In the genomic region with DNA sequence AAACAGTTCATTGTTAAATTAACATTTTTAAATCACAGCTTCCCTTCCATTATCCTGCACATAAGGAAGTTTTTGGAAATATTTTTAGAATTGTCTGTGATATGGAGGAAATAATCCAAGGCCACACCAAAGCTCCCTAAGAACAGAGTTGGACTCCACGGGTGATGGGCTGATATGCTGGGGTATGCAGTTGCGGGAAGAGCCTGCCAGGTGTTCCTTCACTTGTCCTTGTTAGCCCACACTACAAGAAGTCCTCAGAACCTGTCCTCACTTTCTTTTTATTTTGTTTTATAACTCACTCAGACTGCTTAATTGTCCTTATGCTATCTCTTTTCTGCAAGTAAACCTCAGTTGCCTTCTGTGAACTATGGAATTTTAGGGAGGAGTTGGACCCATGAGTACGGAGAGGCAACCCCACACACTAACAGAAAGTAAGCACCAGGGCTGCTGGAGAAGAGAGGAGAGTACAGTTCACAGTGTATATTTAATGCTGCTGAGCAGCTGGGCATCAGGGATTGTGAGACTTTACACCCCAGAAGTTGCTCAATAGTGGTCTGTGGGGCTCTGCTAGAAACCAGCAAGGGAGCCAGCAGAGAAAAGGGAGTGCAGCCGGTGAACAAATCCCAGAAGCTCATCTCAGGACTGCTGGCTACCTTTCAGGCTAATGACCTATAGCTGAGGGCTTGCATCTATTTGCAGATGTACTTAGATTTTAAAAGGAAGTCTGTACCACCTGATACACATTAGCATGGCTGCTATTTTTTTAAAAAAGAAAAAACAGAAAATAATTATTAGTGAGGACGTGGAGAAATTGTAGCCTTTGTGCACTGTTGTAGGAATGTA, we compare ENCODE assay signal across 9 cellular contexts.
A peak's percentile ranks its signal among the peaks of the same experiment; 100 is the strongest.
DNase-seq lines count a peak whose midpoint lies in the region; ATAC-seq and TF ChIP-seq lines count a peak whose summit lies in the region.
"Had no signal": no experiment of that assay in that cellular context is flagged by ENCODE, and none has a peak within 500 bp of the region (broad histone marks: within the 10 kb centered on the region; RNA-seq: fewer than 3 reads in every experiment).

No MANE protein-coding gene starts in this region.

- no peaks in the 10 kb centered on the region for H3K36me3 Mint-ChIP-seq in activated T-helper 17 cell treated with anti-CD3 and anti-CD28 coated beads, Interleukin-2, amount 50 U/mL, for 72 hours (ENCODE audit: low read depth)

- peak overlapping the region; percentile 89 for H3K27ac ChIP-seq in osteoblast (ENCODE audit: low read depth, low read length)

- no peaks in the 10 kb centered on the region for H3K36me3 ChIP-seq in osteoblast (ENCODE audit: insufficient read depth, low read length)

- no peaks in the 10 kb centered on the region for H3K9me3 ChIP-seq in osteoblast (ENCODE audit: low read depth, low read length)

- peak; percentile 26 for DNase-seq in EL
- peak; percentile 79 for DNase-seq in NCI-H82 treated with DMSO at 0.1 percent for 48 hours (lab: John Stamatoyannopoulos, UW; ENCODE audit: unreplicated experiment)
- DNase-seq in epithelial cell of esophagus (ENCODE audit: low read depth): peak; percentile 17
- DNase-seq in osteoblast (ENCODE audit: insufficient read length, low spot score, missing footprints): peak; percentile 17
- DNase-seq in posterior vena cava (ENCODE audit: low spot score): no peak
- DNase-seq: activated CD4-positive, alpha-beta T cell treated with anti-CD3 and anti-CD28 coated beads for 1 hour had no signal

- no peaks in the 10 kb centered on the region for H4K20me1 ChIP-seq in osteoblast (ENCODE audit: insufficient read depth, low read length)

- TF ChIP-seq CTCF in epithelial cell of esophagus (IDR thresholded peaks at IDR 0.05; ENCODE audit: insufficient read depth, low read depth, low read length, missing control alignments) (no peak), osteoblast (IDR thresholded peaks at IDR 0.05; ENCODE audit: extremely low read depth, low read depth, low read length) (no peak)

- peak overlapping the region; percentile 56 for H2AFZ ChIP-seq in osteoblast (ENCODE audit: low read length)

- H3K27me3 ChIP-seq in osteoblast (ENCODE audit: insufficient read depth, low read length): no peaks in the 10 kb centered on the region

- no peaks in the 10 kb centered on the region for H3K4me1 Mint-ChIP-seq in activated T-helper 17 cell treated with anti-CD3 and anti-CD28 coated beads, Interleukin-2, amount 50 U/mL, for 72 hours

- H3K4me3 Mint-ChIP-seq in activated T-helper 17 cell treated with anti-CD3 and anti-CD28 coated beads, Interleukin-2, amount 50 U/mL, for 72 hours: no peak overlapping the region

- peaks cover 3% of the 10 kb centered on the region for H3K9me3 Mint-ChIP-seq in activated T-helper 17 cell treated with anti-CD3 and anti-CD28 coated beads, Interleukin-2, amount 50 U/mL, for 72 hours

- no peak overlapping the region for H3K27ac Mint-ChIP-seq in activated T-helper 17 cell treated with anti-CD3 and anti-CD28 coated beads, Interleukin-2, amount 50 U/mL, for 72 hours

- ATAC-seq in GM21360 (IDR thresholded peaks at IDR 0.05; ENCODE audit: unreplicated experiment): no peak
- no peak for ATAC-seq in GM18867 (IDR thresholded peaks at IDR 0.05; ENCODE audit: unreplicated experiment)
- no peak for ATAC-seq in activated T-helper 17 cell treated with anti-CD3 and anti-CD28 coated beads, Interleukin-2, amount 50 U/mL, for 72 hours (replicated peaks)

- H3K4me2 ChIP-seq in osteoblast (ENCODE audit: insufficient read depth, low read length): peak overlapping the region; percentile 71

- no peaks in the 10 kb centered on the region for H3K79me2 ChIP-seq in osteoblast (ENCODE audit: insufficient read depth, low read length)

- H3K4me3 ChIP-seq in epithelial cell of esophagus (ENCODE audit: low read length) (no peak overlapping the region), osteoblast (ENCODE audit: insufficient read depth, low read length) (peak overlapping the region; percentile 9)

- peaks cover 25% of the 10 kb centered on the region for H3K4me1 ChIP-seq in osteoblast (ENCODE audit: insufficient read depth, low read length)

- intact Hi-C loops in posterior vena cava (cut with DNase I): no loop called here

- no peaks in the 10 kb centered on the region for H3K27me3 Mint-ChIP-seq in activated T-helper 17 cell treated with anti-CD3 and anti-CD28 coated beads, Interleukin-2, amount 50 U/mL, for 72 hours
